In the genomic region with DNA sequence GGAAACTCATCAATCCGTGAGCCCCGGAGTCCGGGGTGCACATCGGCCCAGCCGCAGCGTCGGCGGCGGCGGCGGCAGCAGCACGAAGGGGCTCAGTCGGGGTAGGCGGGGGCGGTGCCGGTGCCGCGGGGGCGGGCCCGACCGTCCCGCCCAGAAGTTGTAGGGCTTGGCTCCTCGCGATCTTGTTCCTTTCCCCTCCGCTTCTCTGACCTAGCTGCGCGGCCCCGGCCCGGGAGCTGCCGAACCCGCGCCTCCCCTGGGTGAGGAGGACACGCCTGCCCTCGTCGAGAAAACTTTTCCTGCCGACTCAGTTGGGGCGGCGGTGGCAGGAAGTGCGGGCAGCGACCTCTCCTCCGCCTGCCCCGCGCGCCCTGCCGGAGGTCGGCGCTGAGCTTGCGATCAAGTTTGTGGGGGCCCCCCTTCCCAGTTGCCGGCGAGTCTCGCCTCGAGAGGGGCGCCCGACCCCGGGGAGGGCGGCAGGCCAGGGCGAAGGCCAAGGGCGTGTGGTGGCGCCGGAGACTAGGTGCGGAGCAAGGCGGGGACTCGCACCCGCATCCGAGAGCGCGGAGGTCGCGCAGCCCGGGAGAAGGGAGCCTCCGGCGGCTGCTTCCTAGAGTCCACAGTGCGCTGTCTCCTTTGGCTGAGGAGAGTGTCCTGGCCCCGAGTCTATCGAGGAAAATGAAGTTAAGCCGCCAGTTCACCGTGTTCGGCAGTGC, we compare ENCODE assay signal across 8 cellular contexts. TPM values are rescaled to one million over a fixed set of nuclear protein-coding genes. Genes with fewer than 3 reads are reported as not detected.
DNase-seq lines count a peak whose midpoint lies in the region; ATAC-seq, FAIRE-seq and TF ChIP-seq lines count a peak whose summit lies in the region.

A gene (plus strand): TSS at position 188 of the 716 bp plus-strand sequence. CDS start 491 bp downstream, at position 679.

- no peak for FAIRE-seq in pancreas (lab: Jason Lieb, UNC)

- H3K4me3 ChIP-seq in SK-N-MC (peak within 1 kb of the TSS; percentile 94), pancreas (peak within 1 kb of the TSS; percentile 87 to 97 (median 94)), tibial nerve (peak within 1 kb of the TSS; percentile 71 to 98 (median 92))

- peak within 1 kb of the TSS; percentile 88 to 94 for H3K27ac Mint-ChIP-seq in activated naive CD4-positive, alpha-beta T cell treated with anti-CD3 and anti-CD28 coated beads, Interleukin-2, amount 50 U/mL, for 72 hours

- H3K9me3 ChIP-seq in SK-N-MC (ENCODE audit: low read depth, low read length) (peaks cover 4% of the 10 kb centered on the region; the same call in 1 of the 2 replicates), pancreas (no peaks in the 10 kb centered on the region), tibial nerve (peaks cover 0 to 10% (median 0%) of the 10 kb centered on the region in 4 donors)

- WGBS in pancreas, 2 donors: 0% methylated on average over 55 to 78 of the region's 78 CpGs
- 0% methylated on average over 14 to 47 of the region's 78 CpGs for WGBS in tibial nerve, 2 donors

- H3K27ac ChIP-seq in SK-N-MC (peak within 1 kb of the TSS; percentile 66), pancreas (peak within 1 kb of the TSS; percentile 93 to 99 (median 96)), tibial nerve (peak within 1 kb of the TSS; percentile 90 to 98 (median 94))

- ATAC-seq in GM21619 (IDR thresholded peaks at IDR 0.05; ENCODE audit: unreplicated experiment) (peak; percentile 53), pancreas (peak; percentile 70 to 83 (median 75))
- peak; percentile 52 to 67 for ATAC-seq in activated naive CD4-positive, alpha-beta T cell treated with anti-CD3 and anti-CD28 coated beads, Interleukin-2, amount 50 U/mL, for 72 hours

- TF ChIP-seq POLR2A in tibial nerve (IDR thresholded peaks at IDR 0.05): peak; percentile 14 to 71

- no peaks in the 10 kb centered on the region for H3K9me3 Mint-ChIP-seq in activated naive CD4-positive, alpha-beta T cell treated with anti-CD3 and anti-CD28 coated beads, Interleukin-2, amount 50 U/mL, for 72 hours

- DNase-seq in EH (ENCODE audit: low read depth) (peak; percentile 79), SK-N-MC (ENCODE audit: low read depth, low spot score) (no peak), glomerular visceral epithelial cell (ENCODE audit: extremely low spot score) (peak; percentile 86), pancreas (peak; percentile 74 to 89 (median 83)), tibial nerve (ENCODE audit: low spot score in 2 of 2) (peak; percentile 67 to 74)
- peak; percentile 76 to 79 for DNase-seq in activated naive CD4-positive, alpha-beta T cell treated with anti-CD3 and anti-CD28 coated beads, Interleukin-2, amount 50 U/mL, for 72 hours (ENCODE audit: low spot score in 2 of 2)

- H3K27me3 ChIP-seq in pancreas (no peaks in the 10 kb centered on the region), tibial nerve (no peaks in the 10 kb centered on the region)

- H3K4me1 ChIP-seq in pancreas (peaks cover 7 to 24% (median 21%) of the 10 kb centered on the region in 3 donors), tibial nerve (peaks cover 0 to 38% (median 25%) of the 10 kb centered on the region in 4 donors)

- TF ChIP-seq EP300 in Ishikawa (IDR thresholded peaks at IDR 0.05; ENCODE audit: borderline replicate concordance): no peak
- peak in 1 of 2 donors; percentile 63 for TF ChIP-seq EP300 in tibial nerve (IDR thresholded peaks at IDR 0.05)

- TF ChIP-seq CTCF in pancreas (IDR thresholded peaks at IDR 0.05) (no peak), tibial nerve (IDR thresholded peaks at IDR 0.05) (no peak)

- H3K9ac ChIP-seq in SK-N-MC (ENCODE audit: insufficient read length): peak within 1 kb of the TSS; percentile 75

- no peaks in the 10 kb centered on the region for H3K36me3 ChIP-seq in SK-N-MC (ENCODE audit: insufficient read depth, low read length)
- no peaks in the 10 kb centered on the region for H3K36me3 ChIP-seq in pancreas
- H3K36me3 ChIP-seq in tibial nerve: no peaks in the 10 kb centered on the region

- intact Hi-C loops in pancreas (cut with DNase I): no loop called here

- peaks cover 0 to 6% of the 10 kb centered on the region in 2 donors for H3K36me3 Mint-ChIP-seq in activated naive CD4-positive, alpha-beta T cell treated with anti-CD3 and anti-CD28 coated beads, Interleukin-2, amount 50 U/mL, for 72 hours

- TF ChIP-seq RAD21 in Ishikawa (IDR thresholded peaks at IDR 0.05; ENCODE audit: low read depth): no peak

TF ChIP-seq in Ishikawa, 13 proteins besides CTCF, POLR2A, EP300 and RAD21:
- TF ChIP-seq, protein P1, sequence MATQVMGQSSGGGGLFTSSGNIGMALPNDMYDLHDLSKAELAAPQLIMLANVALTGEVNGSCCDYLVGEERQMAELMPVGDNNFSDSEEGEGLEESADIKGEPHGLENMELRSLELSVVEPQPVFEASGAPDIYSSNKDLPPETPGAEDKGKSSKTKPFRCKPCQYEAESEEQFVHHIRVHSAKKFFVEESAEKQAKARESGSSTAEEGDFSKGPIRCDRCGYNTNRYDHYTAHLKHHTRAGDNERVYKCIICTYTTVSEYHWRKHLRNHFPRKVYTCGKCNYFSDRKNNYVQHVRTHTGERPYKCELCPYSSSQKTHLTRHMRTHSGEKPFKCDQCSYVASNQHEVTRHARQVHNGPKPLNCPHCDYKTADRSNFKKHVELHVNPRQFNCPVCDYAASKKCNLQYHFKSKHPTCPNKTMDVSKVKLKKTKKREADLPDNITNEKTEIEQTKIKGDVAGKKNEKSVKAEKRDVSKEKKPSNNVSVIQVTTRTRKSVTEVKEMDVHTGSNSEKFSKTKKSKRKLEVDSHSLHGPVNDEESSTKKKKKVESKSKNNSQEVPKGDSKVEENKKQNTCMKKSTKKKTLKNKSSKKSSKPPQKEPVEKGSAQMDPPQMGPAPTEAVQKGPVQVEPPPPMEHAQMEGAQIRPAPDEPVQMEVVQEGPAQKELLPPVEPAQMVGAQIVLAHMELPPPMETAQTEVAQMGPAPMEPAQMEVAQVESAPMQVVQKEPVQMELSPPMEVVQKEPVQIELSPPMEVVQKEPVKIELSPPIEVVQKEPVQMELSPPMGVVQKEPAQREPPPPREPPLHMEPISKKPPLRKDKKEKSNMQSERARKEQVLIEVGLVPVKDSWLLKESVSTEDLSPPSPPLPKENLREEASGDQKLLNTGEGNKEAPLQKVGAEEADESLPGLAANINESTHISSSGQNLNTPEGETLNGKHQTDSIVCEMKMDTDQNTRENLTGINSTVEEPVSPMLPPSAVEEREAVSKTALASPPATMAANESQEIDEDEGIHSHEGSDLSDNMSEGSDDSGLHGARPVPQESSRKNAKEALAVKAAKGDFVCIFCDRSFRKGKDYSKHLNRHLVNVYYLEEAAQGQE (IDR thresholded peaks at IDR 0.05; ENCODE audit: low read depth): no peak
- 0 out of 2 replicates have a peak, but pooled peaks have one; percentile 5 for TF ChIP-seq TAF1 (IDR thresholded peaks at IDR 0.05; ENCODE audit: low read depth)
- peak; percentile 79 for TF ChIP-seq EGR1 (IDR thresholded peaks at IDR 0.05)
- TF ChIP-seq TEAD4 (IDR thresholded peaks at IDR 0.05): no peak
- TF ChIP-seq FOXM1 (IDR thresholded peaks at IDR 0.05; ENCODE audit: borderline replicate concordance, low read depth): no peak
- TF ChIP-seq, protein P2, sequence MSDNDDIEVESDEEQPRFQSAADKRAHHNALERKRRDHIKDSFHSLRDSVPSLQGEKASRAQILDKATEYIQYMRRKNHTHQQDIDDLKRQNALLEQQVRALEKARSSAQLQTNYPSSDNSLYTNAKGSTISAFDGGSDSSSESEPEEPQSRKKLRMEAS (IDR thresholded peaks at IDR 0.05): 0 out of 2 replicates have a peak, but pooled peaks have one; percentile 7
- no peak for TF ChIP-seq TCF12 (IDR thresholded peaks at IDR 0.05; ENCODE audit: low read depth)
- TF ChIP-seq NFIC (IDR thresholded peaks at IDR 0.05): no peak
- no peak; the same call in 1 of the 2 replicates for TF ChIP-seq ZBTB7A (IDR thresholded peaks at IDR 0.05; ENCODE audit: low read depth)
- TF ChIP-seq CEBPB (IDR thresholded peaks at IDR 0.05): no peak
- TF ChIP-seq CREB1 (IDR thresholded peaks at IDR 0.05; ENCODE audit: low read depth): no peak
- TF ChIP-seq YY1 (IDR thresholded peaks at IDR 0.05; ENCODE audit: low read depth): no peak
TF ChIP-seq in Ishikawa: peak in this region for 3.

RNA-seq across cellular contexts. Expression of the gene that starts here (rescaled TPM):
- total RNA-seq in activated naive CD4-positive, alpha-beta T cell treated with anti-CD3 and anti-CD28 coated beads, Interleukin-2, amount 50 U/mL, for 72 hours: 10 to 100 TPM; 32.3 to 41.0 TPM
- total RNA-seq in pancreas: 10 to 100 TPM; 30.8 to 49.4 (median 40.6) TPM
- 10 to 100 TPM in 1 of 2 donors, 1 to 10 TPM in 1; 8.5 to 15.3 TPM for polyA plus RNA-seq in pancreas
- 10 to 100 TPM; 50.0 to 66.0 (median 56.7) TPM for total RNA-seq in tibial nerve
